ENCODE assay signal across 8 cellular contexts in genomic region chrX:102768984-102769761, GRCh38. TPM values are rescaled to one million over a fixed set of nuclear protein-coding genes. Genes with fewer than 3 reads are reported as not detected.
DNase-seq lines count a peak whose midpoint lies in the region; ATAC-seq and TF ChIP-seq lines count a peak whose summit lies in the region.

No MANE protein-coding gene starts in this region.

- in situ Hi-C loops in astrocyte of the cerebellum (cut with HindIII; ENCODE audit: low sequenced_read_pairs): no loop called here

- H3K9me3 ChIP-seq in T-helper 17 cell (ENCODE audit: control insufficient read depth, low read length, poor library complexity, severe bottlenecking): no peaks in the 10 kb centered on the region

- peaks cover 8% of the 10 kb centered on the region for H3K4me1 Mint-ChIP-seq in T-helper 17 cell

- H3K4me3 Mint-ChIP-seq in T-helper 17 cell: peak overlapping the region; percentile 98

- H3K27ac Mint-ChIP-seq in T-helper 17 cell: peak overlapping the region; percentile 96

- DNase-seq in NCI-H146 (lab: John Stamatoyannopoulos, UW) (peak; percentile 88), T-helper 17 cell (peak; percentile 28 to 68 (median 57)), astrocyte of the cerebellum (ENCODE audit: low read depth) (peak; percentile 81), hypothalamus (lab: John Stamatoyannopoulos, UW) (peak in 48 of 51 donors; percentile 0 to 73 (median 23)), retinal pigment epithelial cell (ENCODE audit: low read depth) (peak; percentile 51), GOT3 (lab: John Stamatoyannopoulos, UW) (no peak)

- H3K27me3 Mint-ChIP-seq in T-helper 17 cell: no peaks in the 10 kb centered on the region

- TF ChIP-seq CTCF in astrocyte of the cerebellum (IDR thresholded peaks at IDR 0.05; ENCODE audit: low read depth, low read length, missing control alignments) (no peak), retinal pigment epithelial cell (conservative IDR thresholded peaks at IDR 0.05; ENCODE audit: low read depth, low read length) (no peak)

- H3K4me3 ChIP-seq in astrocyte of the cerebellum (ENCODE audit: low read depth, low read length): peak overlapping the region; percentile 60
- H3K4me3 ChIP-seq in retinal pigment epithelial cell (ENCODE audit: low read length): peak overlapping the region; percentile 82

- ATAC-seq in GM18499 (IDR thresholded peaks at IDR 0.05; ENCODE audit: insufficient read depth, unreplicated experiment) (peak; percentile 86), HG02870 (IDR thresholded peaks at IDR 0.05; ENCODE audit: unreplicated experiment) (peak; percentile 93), T-helper 17 cell (peak; percentile 92)

- no peaks in the 10 kb centered on the region for H3K36me3 Mint-ChIP-seq in T-helper 17 cell (ENCODE audit: low read depth)

RNA-seq across cellular contexts. Expression of gene GPRASP3, which starts 48.6 kb away (rescaled TPM):
- 1 to 10 TPM; 1.9 to 3.4 TPM for total RNA-seq in T-helper 17 cell

RNA-seq across cellular contexts. Expression of gene GPRASP2, which starts 56.9 kb away (rescaled TPM):
- under 1 TPM; 0.78 to 0.82 TPM for total RNA-seq in T-helper 17 cell
